ENCODE assay signal across 25 cellular contexts in the genomic region with DNA sequence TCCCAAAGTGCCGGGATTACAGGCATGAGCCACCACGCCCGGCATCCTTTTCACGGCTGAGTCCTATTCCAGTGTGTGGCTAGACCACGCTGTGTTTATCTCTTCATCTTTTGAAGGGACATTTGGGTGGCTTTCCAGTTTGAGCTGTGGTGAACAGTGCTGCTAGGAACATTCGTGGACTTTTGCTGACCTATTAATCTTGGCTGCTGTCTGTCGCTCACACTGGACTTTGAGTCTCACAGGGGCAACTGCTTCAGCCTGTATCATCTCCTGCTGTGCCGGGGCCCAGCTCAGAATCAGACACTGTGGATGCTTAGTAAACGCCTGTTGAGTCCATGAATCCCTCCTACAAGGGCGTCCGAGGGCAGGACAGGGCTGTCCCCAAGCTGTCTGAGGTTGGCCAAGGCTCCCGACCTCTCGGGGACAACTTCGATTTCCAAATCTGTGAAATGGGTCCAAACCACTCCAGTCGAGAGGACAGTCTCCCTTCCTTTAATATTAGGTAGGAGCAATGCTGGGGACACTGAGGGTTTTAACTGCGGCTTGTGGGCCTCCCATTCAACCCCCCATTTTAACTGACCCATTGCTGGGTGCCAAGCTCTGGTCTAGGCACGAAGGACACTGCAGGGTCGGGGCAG. TPM values are rescaled to one million over a fixed set of nuclear protein-coding genes. Genes with fewer than 3 reads are reported as not detected.
DNase-seq lines count a peak whose midpoint lies in the region; TF ChIP-seq lines count a peak whose summit lies in the region.
"Had no signal": no experiment of that assay in that cellular context is flagged by ENCODE, and none has a peak within 500 bp of the region (broad histone marks: within the 10 kb centered on the region; RNA-seq: fewer than 3 reads in every experiment).

No MANE protein-coding gene starts in this region.

- peak overlapping the region; percentile 17 for H3K27ac Mint-ChIP-seq in chondrocyte (ENCODE audit: unreplicated experiment)
- H3K27ac Mint-ChIP-seq: nephron, progenitor cell of endocrine pancreas had no signal

- H3K4me1 Mint-ChIP-seq in chondrocyte (ENCODE audit: low read depth): peaks cover 40% of the 10 kb centered on the region

- H3K36me3 Mint-ChIP-seq in chondrocyte (ENCODE audit: low read depth): peaks cover 18% of the 10 kb centered on the region

- TF ChIP-seq EP300 in ovary (IDR thresholded peaks at IDR 0.05): no peak

- H3K27me3 Mint-ChIP-seq in chondrocyte (ENCODE audit: low read depth): no peaks in the 10 kb centered on the region

- H3K9me3 Mint-ChIP-seq in chondrocyte (ENCODE audit: low read depth): peaks cover 3% of the 10 kb centered on the region
- H3K9me3 Mint-ChIP-seq: nephron had no signal

- 96% methylated on average over 18 of the region's 18 CpGs for WGBS in thymus
- WGBS in ovary, 3 donors: 86 to 90% (median 89%) methylated on average over 18 of the region's 18 CpGs

- no peak for TF ChIP-seq CTCF in chondrocyte (IDR thresholded peaks at IDR 0.05)
- TF ChIP-seq CTCF in ovary (IDR thresholded peaks at IDR 0.05): no peak

- H3K9me3 ChIP-seq in HUES6 (ENCODE audit: control insufficient read depth, insufficient read depth, low read depth, low read length) (no peaks in the 10 kb centered on the region), muscle layer of colon (ENCODE audit: low read length) (no peaks in the 10 kb centered on the region), thymus (ENCODE audit: control insufficient read depth) (no peaks in the 10 kb centered on the region), ovary (no peaks in the 10 kb centered on the region)
- H3K9me3 ChIP-seq: Caco-2 had no signal

- H3K27ac ChIP-seq in HUES6 (ENCODE audit: low read depth, low read length) (no peak overlapping the region), muscle layer of colon (ENCODE audit: low read depth, low read length) (peak overlapping the region; percentile 7), thymus (ENCODE audit: low read depth) (peak overlapping the region; percentile 20), ovary (no peak overlapping the region)
- H3K27ac ChIP-seq: cardiac muscle cell had no signal

- H3K4me1 ChIP-seq in HUES6 (ENCODE audit: control insufficient read depth, insufficient read depth, low read length) (0 out of 2 replicates have a peak, but pooled peaks cover 5% of the 10 kb centered on the region), muscle layer of colon (ENCODE audit: insufficient read depth, low read length) (peaks cover 46% of the 10 kb centered on the region), thymus (ENCODE audit: control insufficient read depth, insufficient read depth, low read length) (peaks cover 3% of the 10 kb centered on the region), ovary (ENCODE audit: insufficient read depth) (peaks cover 20% of the 10 kb centered on the region)
- H3K4me1 ChIP-seq: Caco-2 had no signal

- intact Hi-C loops in ovary (cut with DNase I): loop anchor here in 3 of 4 donors (2.0 to 10.0 kb wide), 4 partner anchors 35 to 101 kb away; no protein-coding TSS in a partner anchor

- no peak for TF ChIP-seq POLR2A in ovary (IDR thresholded peaks at IDR 0.05)

- no peak overlapping the region for H3K4me3 ChIP-seq in HUES6 (ENCODE audit: low read depth, low read length)
- no peak overlapping the region for H3K4me3 ChIP-seq in muscle layer of colon (ENCODE audit: low read depth in 1 of 2, low read length in 2 of 2)
- no peak overlapping the region for H3K4me3 ChIP-seq in thymus (ENCODE audit: low read length)
- H3K4me3 ChIP-seq in ovary: no peak overlapping the region
- H3K4me3 ChIP-seq: cardiac muscle cell had no signal

- DNase-seq in chondrocyte (ENCODE audit: low spot score) (no peak), hypothalamus (lab: John Stamatoyannopoulos, UW) (no peak), GOT3 (lab: John Stamatoyannopoulos, UW) (no peak), ovary (no peak), NCI-H748 (lab: John Stamatoyannopoulos, UW; ENCODE audit: unreplicated experiment) (no peak)
- DNase-seq: activated CD4-positive, alpha-beta T cell treated with anti-CD3 and anti-CD28 coated beads, Interleukin-2, amount 50 U/mL, for 1 hour; AML-193; Caco-2; foreskin melanocyte; kidney glomerular epithelial cell; midbrain; NCI-H2081; NCI-H446; stimulated activated CD8-positive, alpha-beta memory T cell treated with anti-CD3 and anti-CD28 coated beads, Interleukin-4, amount 100 ng/mL, for 48 hours; T-helper 2 cell had no signal

- no peak overlapping the region for H3K4me3 Mint-ChIP-seq in chondrocyte (ENCODE audit: unreplicated experiment)

- H3K36me3 ChIP-seq in HUES6 (ENCODE audit: control insufficient read depth, insufficient read depth, low read length) (no peaks in the 10 kb centered on the region), muscle layer of colon (ENCODE audit: insufficient read depth, low read length) (peaks cover 40% of the 10 kb centered on the region), thymus (ENCODE audit: control insufficient read depth, insufficient read depth) (no peaks in the 10 kb centered on the region), ovary (no peaks in the 10 kb centered on the region)
- H3K36me3 ChIP-seq: cardiac muscle cell had no signal

- H3K9ac ChIP-seq in HUES6 (ENCODE audit: low read length): peak overlapping the region; percentile 19
- no peak overlapping the region for H3K9ac ChIP-seq in muscle layer of colon (ENCODE audit: low read length)

- no peaks in the 10 kb centered on the region for H3K27me3 ChIP-seq in HUES6 (ENCODE audit: control insufficient read depth, insufficient read depth, low read length)
- H3K27me3 ChIP-seq in muscle layer of colon (ENCODE audit: control insufficient read depth in 1 of 2, insufficient read depth in 2 of 2, low read length in 2 of 2): no peaks in the 10 kb centered on the region
- H3K27me3 ChIP-seq in thymus (ENCODE audit: control insufficient read depth, insufficient read depth): no peaks in the 10 kb centered on the region
- H3K27me3 ChIP-seq in ovary: no peaks in the 10 kb centered on the region
- H3K27me3 ChIP-seq: cardiac muscle cell had no signal

RNA-seq across cellular contexts. Expression of a gene that starts 48.4 kb away (rescaled TPM):
- not detected in 3 replicates for total RNA-seq in chondrocyte
- 74.7 TPM for polyA plus RNA-seq in thymus
- 1 to 10 TPM in 2 of 7 donors, under 1 TPM in 2, not detected in 3; 0.30 to 2.6 (median 1.5) TPM for total RNA-seq in ovary
- polyA plus RNA-seq in ovary: 1 to 10 TPM in 1 of 2 donors, under 1 TPM in 1; 0.10 to 1.2 TPM
- total RNA-seq: dermis microvascular lymphatic vessel endothelial cell, H4 had no signal

RNA-seq across cellular contexts. Expression of a gene that starts 51.4 kb away (rescaled TPM):
- total RNA-seq in chondrocyte (not detected in 3 replicates), ovary (under 1 TPM in 1 of 7 donors, not detected in 6; 0.92 TPM)
- polyA plus RNA-seq in thymus (not detected), ovary (not detected)
- total RNA-seq: Caco-2, cardiac muscle cell, dermis microvascular lymphatic vessel endothelial cell, H4, progenitor cell of endocrine pancreas, temporal lobe had no signal
- polyA plus RNA-seq: adipose tissue, cardiac muscle cell had no signal

Comparison
In these comparisons a context has a peak if more than half of its experiments do, and no peak if none do; other contexts are left out.
1. H3K27ac ChIP-seq: peak in muscle layer of colon (single experiment) and thymus (single experiment); none in HUES6 (single experiment) and ovary (0 of 2).